ENCODE assay signal across 11 cellular contexts in the genomic region with DNA sequence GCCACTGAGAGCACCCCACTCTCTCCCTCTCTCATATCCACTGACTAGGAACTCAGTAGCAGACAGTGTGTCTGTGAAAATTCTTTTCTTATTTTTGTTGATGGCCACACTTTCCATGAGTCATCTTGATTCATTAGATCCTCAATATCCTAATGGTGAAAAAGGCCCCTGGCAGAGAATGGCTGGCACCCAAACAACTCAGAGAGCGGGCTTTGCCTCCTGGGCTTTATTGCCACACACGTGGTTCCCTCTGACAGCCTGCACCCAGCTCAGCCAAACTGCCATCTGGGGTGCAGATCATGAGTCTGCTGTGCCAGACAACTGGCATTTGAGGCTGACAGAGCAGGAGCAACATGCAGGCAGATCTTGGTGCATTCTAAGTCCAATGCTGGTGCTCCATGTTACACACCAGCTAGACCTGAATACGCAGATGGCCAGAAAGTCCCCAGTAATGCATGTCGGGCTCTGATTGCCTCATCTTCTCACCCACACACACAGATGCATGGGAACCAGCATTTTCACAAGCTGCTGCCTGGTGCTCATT.
DNase-seq lines count a peak whose midpoint lies in the region; ATAC-seq and TF ChIP-seq lines count a peak whose summit lies in the region.
"Had no signal": no experiment of that assay in that cellular context is flagged by ENCODE, and none has a peak within 500 bp of the region (broad histone marks: within the 10 kb centered on the region; RNA-seq: fewer than 3 reads in every experiment).

No MANE protein-coding gene starts in this region.

- no peak overlapping the region for H3K4me3 Mint-ChIP-seq in chondrocyte (ENCODE audit: unreplicated experiment)
- H3K4me3 Mint-ChIP-seq in activated CD4-positive, alpha-beta T cell treated with anti-CD3 and anti-CD28 coated beads, Interleukin-2, amount 10 ng/mL, durations not matched to agents 7 days and 5 days, result no peak overlapping the region
- H3K4me3 Mint-ChIP-seq: activated B cell treated with CpG ODN at 0.5 μM for 24 hours had no signal

- intact Hi-C loops in left ventricle myocardium superior (cut with micrococcal nuclease) (no loop called here), left ventricle myocardium inferior (cut with micrococcal nuclease) (no loop called here)

- H3K27me3 ChIP-seq in left ventricle myocardium inferior (ENCODE audit: low read depth) (no peaks in the 10 kb centered on the region), HAP-1 (ENCODE audit: low read depth) (peaks cover 43% of the 10 kb centered on the region)
- H3K27me3 ChIP-seq: right atrium auricular region had no signal

- peak overlapping the region; percentile 68 for H3K27ac Mint-ChIP-seq in chondrocyte (ENCODE audit: unreplicated experiment)
- no peak overlapping the region for H3K27ac Mint-ChIP-seq in activated CD4-positive, alpha-beta T cell treated with anti-CD3 and anti-CD28 coated beads, Interleukin-2, amount 10 ng/mL, durations not matched to agents 7 days and 5 days
- H3K27ac Mint-ChIP-seq: activated B cell treated with CpG ODN at 0.5 μM for 24 hours had no signal

- POLR2A ChIA-PET in activated CD4-positive, alpha-beta T cell treated with anti-CD3 and anti-CD28 coated beads, Interleukin-2, amount 10 ng/mL, durations not matched to agents 7 days and 5 days (lab: Charles Lee), result no interaction called here

- DNase-seq in left ventricle myocardium superior (no peak), left ventricle myocardium inferior (no peak), HT1080 (ENCODE audit: low read depth) (peak; percentile 20), chondrocyte (ENCODE audit: low spot score) (no peak), HAP-1 (ENCODE audit: low spot score in 2 of 2) (no peak), NCI-H2107 (lab: John Stamatoyannopoulos, UW) (no peak), AG08396 (ENCODE audit: low spot score) (no peak)
- DNase-seq in activated CD4-positive, alpha-beta T cell treated with anti-CD3 and anti-CD28 coated beads, Interleukin-2, amount 10 ng/mL, durations not matched to agents 7 days and 5 days, result no peak
- DNase-seq: activated B cell treated with CpG ODN at 0.5 μM for 24 hours, cortex of kidney had no signal

- H3K4me1 ChIP-seq in left ventricle myocardium inferior, result peaks cover 17% of the 10 kb centered on the region
- no peaks in the 10 kb centered on the region for H3K4me1 ChIP-seq in HAP-1
- H3K4me1 ChIP-seq: right atrium auricular region had no signal

- H3K4me3 ChIP-seq in left ventricle myocardium inferior (no peak overlapping the region), HAP-1 (no peak overlapping the region)
- H3K4me3 ChIP-seq: right atrium auricular region had no signal

- no peaks in the 10 kb centered on the region for H3K36me3 ChIP-seq in left ventricle myocardium inferior
- H3K36me3 ChIP-seq in HAP-1 (replicated peaks), result no peaks in the 10 kb centered on the region
- H3K36me3 ChIP-seq: right atrium auricular region had no signal

- no peak for TF ChIP-seq CTCF in left ventricle myocardium inferior (IDR thresholded peaks at IDR 0.05; ENCODE audit: borderline replicate concordance)
- TF ChIP-seq CTCF in chondrocyte (IDR thresholded peaks at IDR 0.05), result no peak

- peaks cover 10% of the 10 kb centered on the region for H3K36me3 Mint-ChIP-seq in chondrocyte (ENCODE audit: low read depth)
- H3K36me3 Mint-ChIP-seq in activated CD4-positive, alpha-beta T cell treated with anti-CD3 and anti-CD28 coated beads, Interleukin-2, amount 10 ng/mL, durations not matched to agents 7 days and 5 days (ENCODE audit: low read depth), result no peaks in the 10 kb centered on the region

- no peak overlapping the region for H3K27ac ChIP-seq in left ventricle myocardium inferior (replicated peaks)
- H3K27ac ChIP-seq: right atrium auricular region had no signal

- ATAC-seq in left ventricle myocardium superior, result peak; percentile 63

- H3K9me3 ChIP-seq in left ventricle myocardium inferior (replicated peaks) (no peaks in the 10 kb centered on the region), HAP-1 (no peaks in the 10 kb centered on the region)
- H3K9me3 ChIP-seq: right atrium auricular region had no signal

- H3K9me3 Mint-ChIP-seq in chondrocyte (ENCODE audit: low read depth), result no peaks in the 10 kb centered on the region
- no peaks in the 10 kb centered on the region for H3K9me3 Mint-ChIP-seq in activated CD4-positive, alpha-beta T cell treated with anti-CD3 and anti-CD28 coated beads, Interleukin-2, amount 10 ng/mL, durations not matched to agents 7 days and 5 days
- H3K9me3 Mint-ChIP-seq: activated B cell treated with CpG ODN at 0.5 μM for 24 hours had no signal

- CTCF ChIA-PET in activated CD4-positive, alpha-beta T cell treated with anti-CD3 and anti-CD28 coated beads, Interleukin-2, amount 10 ng/mL, durations not matched to agents 7 days and 5 days (lab: Charles Lee), result no interaction called here

- in situ Hi-C loops in HAP-1 (cut with MboI; ENCODE audit: low sequenced_read_pairs), result loop anchor here (25.0 kb wide), 1 partner anchor 1067 kb away; no protein-coding TSS in a partner anchor

- H3K4me1 Mint-ChIP-seq in chondrocyte (ENCODE audit: low read depth), result peaks cover 56% of the 10 kb centered on the region
- no peaks in the 10 kb centered on the region for H3K4me1 Mint-ChIP-seq in activated CD4-positive, alpha-beta T cell treated with anti-CD3 and anti-CD28 coated beads, Interleukin-2, amount 10 ng/mL, durations not matched to agents 7 days and 5 days
- H3K4me1 Mint-ChIP-seq: activated B cell treated with CpG ODN at 0.5 μM for 24 hours had no signal

- no peaks in the 10 kb centered on the region for H3K27me3 Mint-ChIP-seq in chondrocyte (ENCODE audit: low read depth)
- H3K27me3 Mint-ChIP-seq in activated CD4-positive, alpha-beta T cell treated with anti-CD3 and anti-CD28 coated beads, Interleukin-2, amount 10 ng/mL, durations not matched to agents 7 days and 5 days, result peaks cover 8% of the 10 kb centered on the region
